In genomic region chr19:38265213-38265861, GRCh38 we compare ENCODE assay signal across 9 cellular contexts. TPM values are rescaled to one million over a fixed set of nuclear protein-coding genes. Genes with fewer than 3 reads are reported as not detected.
DNase-seq lines count a peak whose midpoint lies in the region; ATAC-seq and TF ChIP-seq lines count a peak whose summit lies in the region.
"Had no signal": no experiment of that assay in that cellular context is flagged by ENCODE, and none has a peak within 500 bp of the region (broad histone marks: within the 10 kb centered on the region; RNA-seq: fewer than 3 reads in every experiment).

No MANE protein-coding gene starts in this region.

- no peaks in the 10 kb centered on the region for H3K9me3 Mint-ChIP-seq in effector memory CD8-positive, alpha-beta T cell
- peaks cover 0 to 3% (median 0%) of the 10 kb centered on the region in 11 donors for H3K9me3 Mint-ChIP-seq in naive thymus-derived CD4-positive, alpha-beta T cell

- no peaks in the 10 kb centered on the region for H3K9me3 ChIP-seq in OCI-LY3 (ENCODE audit: insufficient read depth, low read length)
- no peaks in the 10 kb centered on the region for H3K9me3 ChIP-seq in naive thymus-derived CD4-positive, alpha-beta T cell (ENCODE audit: control insufficient read depth in 2 of 3, low read length in 3 of 3)

- H3K27ac Mint-ChIP-seq in effector memory CD8-positive, alpha-beta T cell: no peak overlapping the region
- H3K27ac Mint-ChIP-seq in naive thymus-derived CD4-positive, alpha-beta T cell: peak overlapping the region; percentile 81 to 93 (median 84)

- peak overlapping the region; percentile 66 for H3K9ac ChIP-seq in OCI-LY3 (ENCODE audit: low read length)

- H3K4me1 Mint-ChIP-seq in effector memory CD8-positive, alpha-beta T cell (ENCODE audit: low read depth in 2 of 2): peaks cover 10% of the 10 kb centered on the region in 2 donors
- H3K4me1 Mint-ChIP-seq in naive thymus-derived CD4-positive, alpha-beta T cell: peaks cover 17 to 49% (median 39%) of the 10 kb centered on the region in 7 donors

- H3K27me3 Mint-ChIP-seq in effector memory CD8-positive, alpha-beta T cell: peaks cover 24 to 44% of the 10 kb centered on the region in 2 donors
- H3K27me3 Mint-ChIP-seq in naive thymus-derived CD4-positive, alpha-beta T cell: no peaks in the 10 kb centered on the region

- no peaks in the 10 kb centered on the region; the same call in 1 of the 2 replicates for H3K79me2 ChIP-seq in OCI-LY3 (ENCODE audit: low read length)

- in situ Hi-C loops in G401 (cut with HindIII; ENCODE audit: low sequenced_read_pairs): no loop called here

- H3K4me1 ChIP-seq in OCI-LY3 (ENCODE audit: low read length): peaks cover 23% of the 10 kb centered on the region
- peaks cover 4 to 10% of the 10 kb centered on the region in 2 donors for H3K4me1 ChIP-seq in naive thymus-derived CD4-positive, alpha-beta T cell (ENCODE audit: control insufficient read depth in 2 of 2, insufficient read depth in 2 of 2, low read length in 2 of 2)

- intact Hi-C loops in naive thymus-derived CD4-positive, alpha-beta T cell (cut with micrococcal nuclease): no loop called here

- CTCF ChIA-PET in naive thymus-derived CD4-positive, alpha-beta T cell (lab: Charles Lee): interaction anchor here (0.5 to 1.5 kb wide), 3 partner anchors 11 to 473 kb away, joined by 3 to 4 read pairs (median 3); no protein-coding TSS in a partner anchor

- no peaks in the 10 kb centered on the region for H4K20me1 ChIP-seq in OCI-LY3 (ENCODE audit: insufficient read depth, low read length)

- TF ChIP-seq CTCF in OCI-LY3 (IDR thresholded peaks at IDR 0.05; ENCODE audit: low read depth, low read length): no peak

- no peaks in the 10 kb centered on the region for H3K36me3 ChIP-seq in OCI-LY3 (replicated peaks; ENCODE audit: low read depth, low read length)
- no peaks in the 10 kb centered on the region for H3K36me3 ChIP-seq in naive thymus-derived CD4-positive, alpha-beta T cell (ENCODE audit: control insufficient read depth in 2 of 3, insufficient read depth in 3 of 3, low read length in 3 of 3)

- peak overlapping the region; percentile 64 to 79 for H3K4me3 Mint-ChIP-seq in effector memory CD8-positive, alpha-beta T cell
- peak overlapping the region; percentile 81 to 93 (median 89) for H3K4me3 Mint-ChIP-seq in naive thymus-derived CD4-positive, alpha-beta T cell

- no peaks in the 10 kb centered on the region for H3K27me3 ChIP-seq in OCI-LY3 (ENCODE audit: low read depth, low read length)
- H3K27me3 ChIP-seq in naive thymus-derived CD4-positive, alpha-beta T cell (ENCODE audit: control insufficient read depth in 2 of 2, insufficient read depth in 2 of 2, low read length in 2 of 2): no peaks in the 10 kb centered on the region

- ATAC-seq in effector memory CD8-positive, alpha-beta T cell (replicated peaks): no peak
- ATAC-seq in naive thymus-derived CD4-positive, alpha-beta T cell: no peak
- no peak for ATAC-seq in HG02763 (IDR thresholded peaks at IDR 0.05; ENCODE audit: unreplicated experiment)

- POLR2A ChIA-PET in naive thymus-derived CD4-positive, alpha-beta T cell (lab: Charles Lee): interaction anchor here (0.6 to 1.4 kb wide), 5 partner anchors 10 to 281 kb away, joined by 3 to 6 read pairs (median 3); partner anchors contain the start of gene PSMD8

- DNase-seq in G401 (ENCODE audit: low spot score) (peak; percentile 58), COLO829 (ENCODE audit: low spot score) (no peak), D341Med (ENCODE audit: low spot score) (no peak)
- DNase-seq in effector memory CD8-positive, alpha-beta T cell: no peak
- peak in 4 of 9 donors; percentile 11 to 33 (median 30) for DNase-seq in naive thymus-derived CD4-positive, alpha-beta T cell
- no peak for DNase-seq in activated CD4-positive, alpha-beta T cell treated with anti-CD3 and anti-CD28 coated beads, Interleukin-2, amount 50 U/mL, for 4 hours

- H3K36me3 Mint-ChIP-seq in effector memory CD8-positive, alpha-beta T cell (ENCODE audit: insufficient read depth): no peaks in the 10 kb centered on the region
- H3K36me3 Mint-ChIP-seq in naive thymus-derived CD4-positive, alpha-beta T cell: peaks cover 0 to 6% (median 0%) of the 10 kb centered on the region in 5 donors

- peak overlapping the region; percentile 83 for H3K4me3 ChIP-seq in OCI-LY3 (ENCODE audit: low read length)
- H3K4me3 ChIP-seq in naive thymus-derived CD4-positive, alpha-beta T cell (ENCODE audit: low read length): peak overlapping the region; percentile 77

- H2AFZ ChIP-seq in OCI-LY3 (ENCODE audit: low read depth, low read length): peak overlapping the region; percentile 79; the same call in 1 of the 2 replicates

- peak overlapping the region; percentile 68 for H3K27ac ChIP-seq in OCI-LY3 (ENCODE audit: low read length)
- peak overlapping the region; percentile 77 for H3K27ac ChIP-seq in naive thymus-derived CD4-positive, alpha-beta T cell (ENCODE audit: low read depth, low read length)

- H3K4me2 ChIP-seq in OCI-LY3 (ENCODE audit: low read length): peak overlapping the region; percentile 94

RNA-seq across cellular contexts. Expression of gene SPINT2, which starts 1.0 kb away (rescaled TPM):
- total RNA-seq in G401 (2014; rRNA removed; shearing (Covaris generic)): 240 and 383 TPM in 2 replicates
- total RNA-seq in naive thymus-derived CD4-positive, alpha-beta T cell: 10 to 100 TPM; 35.5 to 56.9 (median 38.7) TPM
- 100 to 1,000 TPM; 120 to 139 TPM for polyA plus RNA-seq in naive thymus-derived CD4-positive, alpha-beta T cell

RNA-seq across cellular contexts. Expression of gene PPP1R14A, which starts 9.2 kb away (rescaled TPM):
- total RNA-seq in G401 (2014; rRNA removed; shearing (Covaris generic)): 31.7 and 68.9 TPM in 2 replicates
- total RNA-seq in naive thymus-derived CD4-positive, alpha-beta T cell: 10 to 100 TPM in 1 of 5 experiments, 1 to 10 TPM in 1, under 1 TPM in 1, not detected in 2; 0.53 to 61.2 (median 2.1) TPM
- polyA plus RNA-seq in naive thymus-derived CD4-positive, alpha-beta T cell: not detected

RNA-seq across cellular contexts. Expression of gene C19orf33, which starts 38.7 kb away (rescaled TPM):
- not detected in 2 replicates for total RNA-seq in G401 (2014; rRNA removed; shearing (Covaris generic))
- under 1 TPM in 1 of 5 experiments, not detected in 4; 0.88 TPM for total RNA-seq in naive thymus-derived CD4-positive, alpha-beta T cell
- polyA plus RNA-seq in naive thymus-derived CD4-positive, alpha-beta T cell: 1 to 10 TPM in 1 of 2 donors, not detected in 1; 1.5 TPM
- total RNA-seq: fibroblast of lung had no signal
- polyA plus RNA-seq: fibroblast of lung had no signal

RNA-seq across cellular contexts. Expression of gene DPF1, which starts 41.3 kb away (rescaled TPM):
- 1.9 and 7.0 TPM in 2 replicates for total RNA-seq in G401 (2014; rRNA removed; shearing (Covaris generic))
- under 1 TPM in 2 of 5 experiments, not detected in 3; 0.46 to 0.51 TPM for total RNA-seq in naive thymus-derived CD4-positive, alpha-beta T cell
- not detected for polyA plus RNA-seq in naive thymus-derived CD4-positive, alpha-beta T cell

RNA-seq across cellular contexts. Expression of gene YIF1B, which starts 50.4 kb away (rescaled TPM):
- 114 TPM in 2 replicates for total RNA-seq in G401 (2014; rRNA removed; shearing (Covaris generic))
- total RNA-seq in naive thymus-derived CD4-positive, alpha-beta T cell: 10 to 100 TPM; 26.1 to 84.7 (median 38.0) TPM
- 10 to 100 TPM; 45.1 to 47.1 TPM for polyA plus RNA-seq in naive thymus-derived CD4-positive, alpha-beta T cell

Comparison
In these comparisons a context has a peak if more than half of its experiments do, and no peak if none do; other contexts are left out.
1. H3K27ac Mint-ChIP-seq: peak in naive thymus-derived CD4-positive, alpha-beta T cell (9 of 9); none in effector memory CD8-positive, alpha-beta T cell (0 of 2).